ENCODE assay signal across 9 cellular contexts in the genomic region with DNA sequence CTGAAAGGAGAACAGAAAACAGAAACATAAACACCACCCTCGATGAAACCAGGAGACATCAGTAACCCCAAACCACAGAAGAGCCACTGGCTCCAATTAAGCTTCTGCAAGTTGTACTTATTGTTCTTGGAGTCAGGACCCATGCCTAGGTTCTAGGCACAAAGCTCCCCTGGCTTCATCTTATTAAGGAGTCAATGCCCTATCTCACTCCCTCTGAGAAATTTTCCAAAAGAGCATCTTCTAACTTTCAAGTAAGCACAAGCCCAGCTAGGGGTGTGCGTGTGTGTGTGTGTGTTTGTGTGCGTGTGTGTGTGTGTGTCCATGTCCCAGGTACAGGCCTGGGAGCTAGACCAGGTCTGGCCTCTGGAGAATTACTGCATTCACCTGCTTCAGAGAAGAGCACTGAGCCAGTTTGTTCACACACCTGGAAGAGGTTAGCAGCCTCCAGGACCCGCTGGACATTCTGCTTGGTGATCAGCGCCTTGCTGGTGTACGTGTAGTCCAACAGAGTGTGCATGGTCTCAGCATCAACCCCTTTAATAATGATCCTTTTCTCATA. TPM values are rescaled to one million over a fixed set of nuclear protein-coding genes. Genes with fewer than 3 reads are reported as not detected.
DNase-seq lines count a peak whose midpoint lies in the region; ATAC-seq and TF ChIP-seq lines count a peak whose summit lies in the region.
"Had no signal": no experiment of that assay in that cellular context is flagged by ENCODE, and none has a peak within 500 bp of the region (broad histone marks: within the 10 kb centered on the region; RNA-seq: fewer than 3 reads in every experiment).

No MANE protein-coding gene starts in this region.

- TF ChIP-seq CTCF in CD14-positive monocyte (IDR thresholded peaks at IDR 0.05) = no peak
- no peak for TF ChIP-seq CTCF in type B pancreatic cell (conservative IDR thresholded peaks at IDR 0.05)

- no peak for DNase-seq in CD14-positive monocyte (ENCODE audit: low spot score)
- DNase-seq in GM19238 (ENCODE audit: insufficient read length, low spot score) = peak; percentile 49
- no peak for DNase-seq in type B pancreatic cell (ENCODE audit: extremely low spot score, unreplicated experiment)
- no peak for DNase-seq in stimulated activated CD4-positive, alpha-beta T cell treated with anti-CD3 and anti-CD28 coated beads, Interleukin-1b, Interleukin-23, amount 100 ng/mL, for 48 hours
- DNase-seq in HPDE6-E6E7 (ENCODE audit: extremely low spot score) = no peak
- DNase-seq in NCI-H2081 treated with DMSO at 0.1 percent for 48 hours (lab: John Stamatoyannopoulos, UW) = no peak
- DNase-seq: uterus had no signal

- peak; percentile 81 for ATAC-seq in HG03064 (IDR thresholded peaks at IDR 0.05; ENCODE audit: low read depth, unreplicated experiment)

- no peak overlapping the region for H3K4me3 Mint-ChIP-seq in CD14-positive monocyte
- H3K4me3 Mint-ChIP-seq in T-helper 1 cell treated with Interleukin-12 subunit alpha and Interleukin-12 subunit beta and Interleukin-4 antibody, amounts not matched to agents 30 μg/mL and 1 μg/mL, for 36 hours = peak overlapping the region; percentile 73
- no peak overlapping the region for H3K4me3 Mint-ChIP-seq in type B pancreatic cell

- H3K27me3 Mint-ChIP-seq in CD14-positive monocyte (ENCODE audit: low read depth in 3 of 3) (no peaks in the 10 kb centered on the region), type B pancreatic cell (peaks cover 10% of the 10 kb centered on the region)
- no peaks in the 10 kb centered on the region for H3K27me3 Mint-ChIP-seq in T-helper 1 cell treated with Interleukin-12 subunit alpha and Interleukin-12 subunit beta and Interleukin-4 antibody, amounts not matched to agents 30 μg/mL and 1 μg/mL, for 36 hours (ENCODE audit: low read depth)

- H3K36me3 Mint-ChIP-seq in CD14-positive monocyte (peaks cover 68 to 79% of the 10 kb centered on the region in 2 donors), type B pancreatic cell (no peaks in the 10 kb centered on the region)
- H3K36me3 Mint-ChIP-seq in T-helper 1 cell treated with Interleukin-12 subunit alpha and Interleukin-12 subunit beta and Interleukin-4 antibody, amounts not matched to agents 30 μg/mL and 1 μg/mL, for 36 hours (ENCODE audit: low read depth) = peaks cover 41% of the 10 kb centered on the region

- H3K4me1 Mint-ChIP-seq in CD14-positive monocyte (peaks cover 53% of the 10 kb centered on the region), type B pancreatic cell (ENCODE audit: unreplicated experiment) (no peaks in the 10 kb centered on the region)
- H3K4me1 Mint-ChIP-seq in T-helper 1 cell treated with Interleukin-12 subunit alpha and Interleukin-12 subunit beta and Interleukin-4 antibody, amounts not matched to agents 30 μg/mL and 1 μg/mL, for 36 hours (ENCODE audit: low read depth) = peaks cover 44% of the 10 kb centered on the region

- intact Hi-C loops in CD14-positive monocyte (cut with micrococcal nuclease) = no loop called here

- H3K9me3 Mint-ChIP-seq in CD14-positive monocyte = peaks cover 0 to 3% (median 2%) of the 10 kb centered on the region in 7 donors
- no peaks in the 10 kb centered on the region for H3K9me3 Mint-ChIP-seq in T-helper 1 cell treated with Interleukin-12 subunit alpha and Interleukin-12 subunit beta and Interleukin-4 antibody, amounts not matched to agents 30 μg/mL and 1 μg/mL, for 36 hours
- H3K9me3 Mint-ChIP-seq in type B pancreatic cell = no peaks in the 10 kb centered on the region

- H3K27ac Mint-ChIP-seq in CD14-positive monocyte (peak overlapping the region in 6 of 7 donors; percentile 51 to 89 (median 68)), type B pancreatic cell (no peak overlapping the region)
- H3K27ac Mint-ChIP-seq in T-helper 1 cell treated with Interleukin-12 subunit alpha and Interleukin-12 subunit beta and Interleukin-4 antibody, amounts not matched to agents 30 μg/mL and 1 μg/mL, for 36 hours = peak overlapping the region; percentile 69

RNA-seq across cellular contexts. Expression of gene KLHL6, which starts 28.0 kb away (rescaled TPM):
- 10 to 100 TPM in 1 of 2 donors, 1 to 10 TPM in 1; 5.7 to 10.6 TPM for polyA plus RNA-seq in CD14-positive monocyte
- total RNA-seq in type B pancreatic cell (ENCODE audit: low replicate concordance) = not detected in 2 replicates
